Comparison of ENCODE assay signal across 12 cellular contexts in the genomic region with DNA sequence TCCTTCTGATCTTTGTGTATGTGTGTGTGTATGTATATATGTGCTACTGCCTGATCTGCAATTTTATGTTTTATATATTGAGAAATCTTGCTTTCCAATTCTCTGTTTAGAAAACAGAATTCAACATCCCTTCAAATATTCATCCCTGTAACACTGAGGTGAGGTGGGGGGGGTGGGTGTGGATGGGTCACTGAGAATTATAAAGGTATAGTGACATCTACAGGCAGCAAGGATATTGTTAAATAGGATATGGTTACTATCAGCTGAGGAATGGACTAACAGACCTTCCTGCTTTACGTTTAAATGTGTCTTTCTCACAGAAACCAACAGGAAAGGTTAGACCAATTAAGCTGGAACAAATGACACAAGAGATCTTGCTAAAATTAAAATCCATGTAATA. TPM values are rescaled to one million over a fixed set of nuclear protein-coding genes. Genes with fewer than 3 reads are reported as not detected.
DNase-seq lines count a peak whose midpoint lies in the region; ATAC-seq and TF ChIP-seq lines count a peak whose summit lies in the region.
"Had no signal": no experiment of that assay in that cellular context is flagged by ENCODE, and none has a peak within 500 bp of the region (broad histone marks: within the 10 kb centered on the region; RNA-seq: fewer than 3 reads in every experiment).

No MANE protein-coding gene starts in this region.

- H3K9me3 ChIP-seq in tibial nerve, result no peaks in the 10 kb centered on the region
- H3K9me3 ChIP-seq: sigmoid colon had no signal

- no peak overlapping the region for H3K27ac ChIP-seq in tibial nerve
- H3K27ac ChIP-seq: sigmoid colon had no signal

- no peak for TF ChIP-seq POLR2A in tibial nerve (IDR thresholded peaks at IDR 0.05)

- intact Hi-C loops in sciatic nerve (cut with DNase I), result no loop called here

- TF ChIP-seq CTCF in GM12865 (IDR thresholded peaks at IDR 0.05; ENCODE audit: insufficient read depth, low read depth, low read length, missing control alignments) (no peak), tibial nerve (IDR thresholded peaks at IDR 0.05) (no peak)

- no peak for TF ChIP-seq EP300 in tibial nerve (IDR thresholded peaks at IDR 0.05)

- H3K4me1 ChIP-seq in tibial nerve, result no peaks in the 10 kb centered on the region
- H3K4me1 ChIP-seq: sigmoid colon had no signal

- H3K36me3 ChIP-seq in tibial nerve, result no peaks in the 10 kb centered on the region
- H3K36me3 ChIP-seq: sigmoid colon had no signal

- DNase-seq in GM12865 (ENCODE audit: low read depth), result peak; percentile 11
- DNase-seq in left kidney (ENCODE audit: low read depth, low spot score), result peak; percentile 40
- no peak for DNase-seq in tibial nerve (ENCODE audit: low spot score in 2 of 2)
- no peak for DNase-seq in sciatic nerve (ENCODE audit: low spot score)
- DNase-seq in NCI-H128 (lab: John Stamatoyannopoulos, UW; ENCODE audit: unreplicated experiment), result no peak
- DNase-seq in NK-92 treated with Interleukin-12 subunit alpha and Interleukin-12 subunit beta, amount 100 ng/mL, for 24 hours (lab: John Stamatoyannopoulos, UW), result no peak
- DNase-seq: activated CD4-positive, alpha-beta T cell treated with anti-CD3 and anti-CD28 coated beads, Interleukin-2, amount 50 U/mL, for 48 hours; sigmoid colon; stimulated activated naive CD8-positive, alpha-beta T cell treated with anti-CD3 and anti-CD28 coated beads, Interleukin-15, Interleukin-2, amounts not matched to agents 100 U/mL and 50 U/mL, for 24 hours had no signal

- 0 to 13% methylated on average over 1 of the region's 1 CpG for WGBS in tibial nerve, 2 donors

- ATAC-seq in HG03108 (IDR thresholded peaks at IDR 0.05; ENCODE audit: unreplicated experiment) (peak; percentile 59), SK-N-SH treated with all-trans-retinoic acid at 6 μM for 48 hours (peak; percentile 89), sciatic nerve (no peak)
- ATAC-seq: stimulated activated naive CD8-positive, alpha-beta T cell treated with anti-CD3 and anti-CD28 coated beads, Interleukin-15, Interleukin-2, amounts not matched to agents 100 U/mL and 50 U/mL, for 24 hours had no signal

- H3K4me3 ChIP-seq in GM12865 (ENCODE audit: low read depth, low read length) (no peak overlapping the region), tibial nerve (no peak overlapping the region)
- H3K4me3 ChIP-seq: sigmoid colon had no signal

- peaks cover 0 to 12% of the 10 kb centered on the region in 2 donors for H3K27me3 ChIP-seq in tibial nerve
- H3K27me3 ChIP-seq: sigmoid colon had no signal

TF ChIP-seq in SK-N-SH treated with all-trans-retinoic acid at 6 μM for 48 hours, 23 proteins besides CTCF, POLR2A, EP300 and RAD21:
- TF ChIP-seq PPARA (CRISPR knock-in tag; IDR thresholded peaks at IDR 0.05; ENCODE audit: borderline replicate concordance) (no peak), GLIS3 (CRISPR knock-in tag; IDR thresholded peaks at IDR 0.05) (no peak)

RNA-seq across cellular contexts. Expression of gene MAGEB2, which starts 19.0 kb away (rescaled TPM):
- total RNA-seq in tibial nerve, result not detected
- not detected for total RNA-seq in sciatic nerve
- total RNA-seq: cardiac septum, sigmoid colon had no signal

RNA-seq across cellular contexts. Expression of gene MAGEB3, which starts 34.1 kb away (rescaled TPM):
- total RNA-seq in tibial nerve (not detected), sciatic nerve (not detected)
- total RNA-seq: cardiac septum, sigmoid colon had no signal

RNA-seq across cellular contexts. Expression of gene MAGEB4, which starts 45.5 kb away (rescaled TPM):
- total RNA-seq in tibial nerve (not detected), sciatic nerve (not detected)
- total RNA-seq: cardiac septum, sigmoid colon had no signal

RNA-seq across cellular contexts. Expression of gene MAGEB1, which starts 50.6 kb away (rescaled TPM):
- total RNA-seq in tibial nerve, result not detected
- total RNA-seq in sciatic nerve, result not detected
- total RNA-seq: cardiac septum, sigmoid colon had no signal

Comparison
In these comparisons a context has a peak if more than half of its experiments do, and no peak if none do; other contexts are left out.
1. DNase-seq: peak in GM12865 (single experiment) and left kidney (single experiment); none in tibial nerve (0 of 2), sciatic nerve (single experiment), NCI-H128 (single experiment) and NK-92 treated with Interleukin-12 subunit alpha and Interleukin-12 subunit beta, amount 100 ng/mL, for 24 hours (single experiment).